In genomic region chr20:45088247-45088646, GRCh38 we compare ENCODE assay signal across 16 cellular contexts. TPM values are rescaled to one million over a fixed set of nuclear protein-coding genes. Genes with fewer than 3 reads are reported as not detected.
A peak's percentile ranks its signal among the peaks of the same experiment; 100 is the strongest.
DNase-seq lines count a peak whose midpoint lies in the region; ATAC-seq and TF ChIP-seq lines count a peak whose summit lies in the region.
"Had no signal": no experiment of that assay in that cellular context is flagged by ENCODE, and none has a peak within 500 bp of the region (broad histone marks: within the 10 kb centered on the region; RNA-seq: fewer than 3 reads in every experiment).

No MANE protein-coding gene starts in this region.

- no peaks in the 10 kb centered on the region for H3K9me3 ChIP-seq in transverse colon
- H3K9me3 ChIP-seq: upper lobe of left lung had no signal

- H3K4me3 Mint-ChIP-seq in natural killer cell (no peak overlapping the region), type B pancreatic cell (no peak overlapping the region), glutamatergic neuron (ENCODE audit: unreplicated experiment) (no peak overlapping the region)
- H3K4me3 Mint-ChIP-seq in natural killer cell treated with Interleukin-12 subunit alpha and Interleukin-12 subunit beta and Interleukin-15 and Interleukin-18, amount 100 ng/mL, for 72 hours, result no peak overlapping the region
- no peak overlapping the region for H3K4me3 Mint-ChIP-seq in activated T-helper 17 cell treated with anti-CD3 and anti-CD28 coated beads, Interleukin-2, amount 50 U/mL, for 72 hours
- H3K4me3 Mint-ChIP-seq: activated naive CD8-positive, alpha-beta T cell treated with anti-CD3 and anti-CD28 coated beads for 36 hours; naive thymus-derived CD4-positive, alpha-beta T cell; T-helper 1 cell treated with Interleukin-12 subunit alpha and Interleukin-12 subunit beta and Interleukin-4 antibody, amounts not matched to agents 30 μg/mL and 1 μg/mL, for 36 hours had no signal

- no peak for TF ChIP-seq EP300 in transverse colon (IDR thresholded peaks at IDR 0.05; ENCODE audit: low read depth)

- H3K36me3 Mint-ChIP-seq in natural killer cell (peaks cover 6% of the 10 kb centered on the region), type B pancreatic cell (peaks cover 11% of the 10 kb centered on the region), glutamatergic neuron (ENCODE audit: unreplicated experiment) (no peaks in the 10 kb centered on the region)
- peaks cover 11% of the 10 kb centered on the region for H3K36me3 Mint-ChIP-seq in natural killer cell treated with Interleukin-12 subunit alpha and Interleukin-12 subunit beta and Interleukin-15 and Interleukin-18, amount 100 ng/mL, for 72 hours
- H3K36me3 Mint-ChIP-seq in activated T-helper 17 cell treated with anti-CD3 and anti-CD28 coated beads, Interleukin-2, amount 50 U/mL, for 72 hours (ENCODE audit: low read depth), result peaks cover 52% of the 10 kb centered on the region

- intact Hi-C loops in natural killer cell (cut with micrococcal nuclease) (no loop called here), transverse colon (cut with DNase I; ENCODE audit: low total_unique reads) (no loop called here)

- H3K27me3 Mint-ChIP-seq in natural killer cell (ENCODE audit: low read depth in 2 of 2), result no peaks in the 10 kb centered on the region
- H3K27me3 Mint-ChIP-seq in natural killer cell treated with Interleukin-12 subunit alpha and Interleukin-12 subunit beta and Interleukin-15 and Interleukin-18, amount 100 ng/mL, for 72 hours, result no peaks in the 10 kb centered on the region
- no peaks in the 10 kb centered on the region for H3K27me3 Mint-ChIP-seq in activated T-helper 17 cell treated with anti-CD3 and anti-CD28 coated beads, Interleukin-2, amount 50 U/mL, for 72 hours
- no peaks in the 10 kb centered on the region for H3K27me3 Mint-ChIP-seq in type B pancreatic cell
- H3K27me3 Mint-ChIP-seq in glutamatergic neuron (ENCODE audit: unreplicated experiment), result no peaks in the 10 kb centered on the region
- H3K27me3 Mint-ChIP-seq: activated naive CD8-positive, alpha-beta T cell treated with anti-CD3 and anti-CD28 coated beads for 36 hours; naive thymus-derived CD4-positive, alpha-beta T cell had no signal

- no peak for TF ChIP-seq POLR2A in transverse colon (IDR thresholded peaks at IDR 0.05)

- peaks cover 38 to 42% of the 10 kb centered on the region in 2 donors for H3K4me1 Mint-ChIP-seq in natural killer cell
- H3K4me1 Mint-ChIP-seq in natural killer cell treated with Interleukin-12 subunit alpha and Interleukin-12 subunit beta and Interleukin-15 and Interleukin-18, amount 100 ng/mL, for 72 hours (ENCODE audit: low read depth in 2 of 2), result peaks cover 17 to 45% of the 10 kb centered on the region in 2 donors
- no peaks in the 10 kb centered on the region for H3K4me1 Mint-ChIP-seq in activated T-helper 17 cell treated with anti-CD3 and anti-CD28 coated beads, Interleukin-2, amount 50 U/mL, for 72 hours
- H3K4me1 Mint-ChIP-seq in type B pancreatic cell (ENCODE audit: unreplicated experiment), result peaks cover 12% of the 10 kb centered on the region
- H3K4me1 Mint-ChIP-seq in glutamatergic neuron (ENCODE audit: low read depth, unreplicated experiment), result peaks cover 7% of the 10 kb centered on the region

- peak overlapping the region; percentile 50 to 59 for H3K27ac Mint-ChIP-seq in natural killer cell
- peak overlapping the region in 1 of 2 donors; percentile 35 for H3K27ac Mint-ChIP-seq in natural killer cell treated with Interleukin-12 subunit alpha and Interleukin-12 subunit beta and Interleukin-15 and Interleukin-18, amount 100 ng/mL, for 72 hours
- peak overlapping the region; percentile 65 for H3K27ac Mint-ChIP-seq in activated T-helper 17 cell treated with anti-CD3 and anti-CD28 coated beads, Interleukin-2, amount 50 U/mL, for 72 hours
- peak overlapping the region; percentile 53 for H3K27ac Mint-ChIP-seq in type B pancreatic cell
- no peak overlapping the region for H3K27ac Mint-ChIP-seq in glutamatergic neuron (ENCODE audit: unreplicated experiment)
- H3K27ac Mint-ChIP-seq: activated naive CD8-positive, alpha-beta T cell treated with anti-CD3 and anti-CD28 coated beads for 36 hours; T-helper 1 cell treated with Interleukin-12 subunit alpha and Interleukin-12 subunit beta and Interleukin-4 antibody, amounts not matched to agents 30 μg/mL and 1 μg/mL, for 36 hours had no signal

- no peak overlapping the region for H3K4me3 ChIP-seq in transverse colon
- H3K4me3 ChIP-seq: upper lobe of left lung had no signal

- in situ Hi-C loops in transverse colon (cut with MboI; ENCODE audit: low pct_ligation_motif_present in 1 of 4, low pct_unique_long_range_greater_than_20kb in 1 of 4, low sequenced_read_pairs in 3 of 4), result no loop called here

- no peaks in the 10 kb centered on the region for H3K36me3 ChIP-seq in transverse colon

- TF ChIP-seq CTCF in natural killer cell (IDR thresholded peaks at IDR 0.05) (no peak), type B pancreatic cell (conservative IDR thresholded peaks at IDR 0.05) (no peak), transverse colon (IDR thresholded peaks at IDR 0.05) (no peak), glutamatergic neuron (IDR thresholded peaks at IDR 0.05; ENCODE audit: partially characterized antibody, unreplicated experiment) (no peak)

- no peak for DNase-seq in natural killer cell
- no peak for DNase-seq in natural killer cell treated with Interleukin-12 subunit alpha and Interleukin-12 subunit beta and Interleukin-15 and Interleukin-18, amount 100 ng/mL, for 72 hours (ENCODE audit: low spot score)
- peak; percentile 88 for DNase-seq in fibroblast of the conjunctiva (ENCODE audit: low read depth)
- no peak for DNase-seq in type B pancreatic cell (ENCODE audit: extremely low spot score, unreplicated experiment)
- no peak for DNase-seq in A172 (ENCODE audit: low spot score)
- no peak for DNase-seq in transverse colon
- DNase-seq in glutamatergic neuron, result no peak
- DNase-seq: activated naive CD8-positive, alpha-beta T cell treated with anti-CD3 and anti-CD28 coated beads for 36 hours; effector CD8-positive, alpha-beta T cell; naive thymus-derived CD4-positive, alpha-beta T cell; NCI-H1694; upper lobe of left lung had no signal

- ATAC-seq in natural killer cell, result no peak
- no peak for ATAC-seq in natural killer cell treated with Interleukin-12 subunit alpha and Interleukin-12 subunit beta and Interleukin-15 and Interleukin-18, amount 100 ng/mL, for 72 hours
- no peak for ATAC-seq in activated T-helper 17 cell treated with anti-CD3 and anti-CD28 coated beads, Interleukin-2, amount 50 U/mL, for 72 hours (replicated peaks)
- ATAC-seq: naive thymus-derived CD4-positive, alpha-beta T cell had no signal

- H3K9me3 Mint-ChIP-seq in natural killer cell, result no peaks in the 10 kb centered on the region
- no peaks in the 10 kb centered on the region for H3K9me3 Mint-ChIP-seq in natural killer cell treated with Interleukin-12 subunit alpha and Interleukin-12 subunit beta and Interleukin-15 and Interleukin-18, amount 100 ng/mL, for 72 hours
- no peaks in the 10 kb centered on the region for H3K9me3 Mint-ChIP-seq in activated T-helper 17 cell treated with anti-CD3 and anti-CD28 coated beads, Interleukin-2, amount 50 U/mL, for 72 hours
- peaks cover 4% of the 10 kb centered on the region for H3K9me3 Mint-ChIP-seq in type B pancreatic cell
- H3K9me3 Mint-ChIP-seq in glutamatergic neuron (ENCODE audit: unreplicated experiment), result no peaks in the 10 kb centered on the region
- H3K9me3 Mint-ChIP-seq: T-helper 1 cell treated with Interleukin-12 subunit alpha and Interleukin-12 subunit beta and Interleukin-4 antibody, amounts not matched to agents 30 μg/mL and 1 μg/mL, for 36 hours had no signal

- H3K27ac ChIP-seq in transverse colon, result no peak overlapping the region
- H3K27ac ChIP-seq: upper lobe of left lung had no signal

- WGBS in transverse colon (ENCODE audit: low coverage in 1 of 2), 2 donors, result 88 to 100% methylated on average over 1 to 7 of the region's 7 CpGs

- no peaks in the 10 kb centered on the region for H3K27me3 ChIP-seq in transverse colon
- H3K27me3 ChIP-seq: upper lobe of left lung had no signal

- H3K4me1 ChIP-seq in transverse colon, result no peaks in the 10 kb centered on the region
- H3K4me1 ChIP-seq: upper lobe of left lung had no signal

RNA-seq across cellular contexts. Expression of gene KCNS1, which starts 12.7 kb away (rescaled TPM):
- total RNA-seq in natural killer cell (not detected), type B pancreatic cell (ENCODE audit: low replicate concordance) (2.2 and 3.5 TPM in 2 replicates), transverse colon (under 1 TPM in 2 of 4 donors, not detected in 2; 0.55 to 0.64 TPM), glutamatergic neuron (ENCODE audit: unreplicated experiment) (not detected)
- total RNA-seq in natural killer cell treated with Interleukin-12 subunit alpha and Interleukin-12 subunit beta and Interleukin-15 and Interleukin-18, amount 100 ng/mL, for 72 hours, result under 1 TPM; 0.24 to 0.33 TPM
- under 1 TPM; 0.15 to 0.24 TPM for total RNA-seq in activated T-helper 17 cell treated with anti-CD3 and anti-CD28 coated beads, Interleukin-2, amount 50 U/mL, for 72 hours
- not detected in 2 replicates for total RNA-seq in A172 (2014; rRNA removed; shearing (Covaris generic))
- total RNA-seq: A673, HT-29 had no signal

RNA-seq across cellular contexts. Expression of gene WFDC5, which starts 26.7 kb away (rescaled TPM):
- total RNA-seq in natural killer cell (not detected), type B pancreatic cell (ENCODE audit: low replicate concordance) (0.41 and 0.74 TPM in 2 replicates), transverse colon (not detected), glutamatergic neuron (ENCODE audit: unreplicated experiment) (not detected)
- not detected for total RNA-seq in natural killer cell treated with Interleukin-12 subunit alpha and Interleukin-12 subunit beta and Interleukin-15 and Interleukin-18, amount 100 ng/mL, for 72 hours
- 1 to 10 TPM in 1 of 2 donors, not detected in 1; 5.4 TPM for total RNA-seq in activated T-helper 17 cell treated with anti-CD3 and anti-CD28 coated beads, Interleukin-2, amount 50 U/mL, for 72 hours
- not detected in 2 replicates for total RNA-seq in A172 (2014; rRNA removed; shearing (Covaris generic))
- total RNA-seq: A673; HT-29; naive thymus-derived CD4-positive, alpha-beta T cell had no signal

RNA-seq across cellular contexts. Expression of gene WFDC12, which starts 36.0 kb away (rescaled TPM):
- total RNA-seq in natural killer cell (not detected), type B pancreatic cell (ENCODE audit: low replicate concordance) (not detected in 2 replicates), transverse colon (under 1 TPM in 1 of 4 donors, not detected in 3; 0.68 TPM), glutamatergic neuron (ENCODE audit: unreplicated experiment) (not detected)
- total RNA-seq in natural killer cell treated with Interleukin-12 subunit alpha and Interleukin-12 subunit beta and Interleukin-15 and Interleukin-18, amount 100 ng/mL, for 72 hours, result not detected
- total RNA-seq in activated T-helper 17 cell treated with anti-CD3 and anti-CD28 coated beads, Interleukin-2, amount 50 U/mL, for 72 hours, result not detected
- total RNA-seq in A172 (2014; rRNA removed; shearing (Covaris generic)), result not detected in 2 replicates
- total RNA-seq: A673; activated naive CD8-positive, alpha-beta T cell treated with anti-CD3 and anti-CD28 coated beads for 36 hours; HT-29; naive thymus-derived CD4-positive, alpha-beta T cell had no signal
